In genomic region chr1:230730979-230731378, GRCh38 we compare ENCODE assay signal across 19 cellular contexts. TPM values are rescaled to one million over a fixed set of nuclear protein-coding genes. Genes with fewer than 3 reads are reported as not detected.
DNase-seq lines count a peak whose midpoint lies in the region; ATAC-seq and TF ChIP-seq lines count a peak whose summit lies in the region.
"Had no signal": no experiment of that assay in that cellular context is flagged by ENCODE, and none has a peak within 500 bp of the region (broad histone marks: within the 10 kb centered on the region; RNA-seq: fewer than 3 reads in every experiment).

No MANE protein-coding gene starts in this region.

- no peaks in the 10 kb centered on the region for H3K27me3 ChIP-seq in liver (ENCODE audit: control insufficient read depth in 4 of 4, insufficient read depth in 4 of 4, low read length in 3 of 4)
- H3K27me3 ChIP-seq: BLaER1 treated with 17β-estradiol and CSF1 and Interleukin-3, amounts not matched to agents 10 nM and 100 nM; upper lobe of right lung had no signal

- H3K27ac ChIP-seq in liver (ENCODE audit: low read depth in 1 of 2, low read length in 2 of 2): peak overlapping the region; percentile 46 to 50
- H3K27ac ChIP-seq: A549; BLaER1 treated with 17β-estradiol and CSF1 and Interleukin-3, amounts not matched to agents 10 nM and 100 nM; lower lobe of right lung; parathyroid adenoma; upper lobe of right lung had no signal

- H3K9ac ChIP-seq in liver (ENCODE audit: low read depth in 1 of 2, low read length in 2 of 2): peak overlapping the region in 1 of 2 donors; percentile 60
- H3K9ac ChIP-seq: BLaER1 treated with 17β-estradiol and CSF1 and Interleukin-3, amounts not matched to agents 10 nM and 100 nM; parathyroid adenoma had no signal

- H3K27ac Mint-ChIP-seq in brain (peak overlapping the region in 3 of 5 experiments; percentile 13 to 92 (median 53)), immature natural killer cell (no peak overlapping the region)
- no peak overlapping the region for H3K27ac Mint-ChIP-seq in effector memory CD8-positive, alpha-beta T cell

- 20% methylated on average over 5 of the region's 5 CpGs for WGBS in liver

- H3K4me1 ChIP-seq in liver (ENCODE audit: control insufficient read depth in 4 of 4, insufficient read depth in 4 of 4, low read length in 3 of 4): peaks cover 14 to 53% (median 47%) of the 10 kb centered on the region in 4 donors
- H3K4me1 ChIP-seq: A549; BLaER1 treated with 17β-estradiol and CSF1 and Interleukin-3, amounts not matched to agents 10 nM and 100 nM; lower lobe of right lung; upper lobe of right lung had no signal

- H3K36me3 Mint-ChIP-seq in brain (no peaks in the 10 kb centered on the region), immature natural killer cell (no peaks in the 10 kb centered on the region)
- no peaks in the 10 kb centered on the region for H3K36me3 Mint-ChIP-seq in effector memory CD8-positive, alpha-beta T cell (ENCODE audit: insufficient read depth)

- H3K9me3 Mint-ChIP-seq in brain: peaks cover 0 to 8% (median 0%) of the 10 kb centered on the region in 5 experiments
- no peaks in the 10 kb centered on the region for H3K9me3 Mint-ChIP-seq in effector memory CD8-positive, alpha-beta T cell
- H3K9me3 Mint-ChIP-seq in immature natural killer cell: no peaks in the 10 kb centered on the region
- H3K9me3 Mint-ChIP-seq: central memory CD8-positive, alpha-beta T cell had no signal

- no peak for ATAC-seq in effector memory CD8-positive, alpha-beta T cell (replicated peaks)
- ATAC-seq: A549, lower lobe of right lung, upper lobe of right lung had no signal

- no peak overlapping the region for H3K4me3 ChIP-seq in liver (ENCODE audit: low read depth in 1 of 3, low read length in 3 of 3)
- H3K4me3 ChIP-seq: A549; BLaER1 treated with 17β-estradiol and CSF1 and Interleukin-3, amounts not matched to agents 10 nM and 100 nM; lower lobe of right lung; upper lobe of right lung had no signal

- peaks cover 13% of the 10 kb centered on the region for H3K27me3 Mint-ChIP-seq in brain
- H3K27me3 Mint-ChIP-seq in effector memory CD8-positive, alpha-beta T cell: peaks cover 10 to 77% of the 10 kb centered on the region in 2 donors
- H3K27me3 Mint-ChIP-seq in immature natural killer cell (ENCODE audit: low read depth in 3 of 3): peaks cover 0 to 8% (median 7%) of the 10 kb centered on the region in 3 donors

- TF ChIP-seq RAD21 in liver (IDR thresholded peaks at IDR 0.05): peak; percentile 41 to 52

- DNase-seq in NCI-H510A treated with DMSO at 0.1 percent for 48 hours (lab: John Stamatoyannopoulos, UW) (peak; percentile 24), NCI-H510A (lab: John Stamatoyannopoulos, UW) (no peak), 8988T (no peak), immature natural killer cell (no peak)
- no peak for DNase-seq in effector memory CD8-positive, alpha-beta T cell
- no peak for DNase-seq in activated CD4-positive, alpha-beta T cell treated with anti-CD3 and anti-CD28 coated beads, Interleukin-2, amount 50 U/mL, for 1 hour
- DNase-seq: amniotic stem cell; lower lobe of right lung; NCI-H1694; stimulated activated CD4-positive, alpha-beta T cell treated with anti-CD3 and anti-CD28 coated beads, Interleukin-4, amount 100 ng/mL, for 24 hours; upper lobe of right lung had no signal

- no peaks in the 10 kb centered on the region for H3K9me3 ChIP-seq in liver (ENCODE audit: control insufficient read depth in 4 of 4, low read length in 3 of 4)
- H3K9me3 ChIP-seq: A549; BLaER1 treated with 17β-estradiol and CSF1 and Interleukin-3, amounts not matched to agents 10 nM and 100 nM; lower lobe of right lung; upper lobe of right lung had no signal

- H3K4me3 Mint-ChIP-seq in brain (no peak overlapping the region), immature natural killer cell (no peak overlapping the region)
- no peak overlapping the region for H3K4me3 Mint-ChIP-seq in effector memory CD8-positive, alpha-beta T cell
- H3K4me3 Mint-ChIP-seq: central memory CD8-positive, alpha-beta T cell had no signal

- H3K4me1 Mint-ChIP-seq in brain (peaks cover 31% of the 10 kb centered on the region), immature natural killer cell (no peaks in the 10 kb centered on the region)
- no peaks in the 10 kb centered on the region for H3K4me1 Mint-ChIP-seq in effector memory CD8-positive, alpha-beta T cell (ENCODE audit: low read depth in 2 of 2)
- H3K4me1 Mint-ChIP-seq: central memory CD8-positive, alpha-beta T cell had no signal

- TF ChIP-seq CTCF in brain (conservative IDR thresholded peaks at IDR 0.05) (no peak), liver (IDR thresholded peaks at IDR 0.05; ENCODE audit: low read depth, low read length, missing input control) (no peak)

- H3K36me3 ChIP-seq in liver (ENCODE audit: control insufficient read depth in 4 of 4, insufficient read depth in 3 of 4, low read depth in 1 of 4, low read length in 3 of 4): no peaks in the 10 kb centered on the region
- H3K36me3 ChIP-seq: BLaER1 treated with 17β-estradiol and CSF1 and Interleukin-3, amounts not matched to agents 10 nM and 100 nM; lower lobe of right lung; upper lobe of right lung had no signal

TF ChIP-seq in liver, 16 proteins besides CTCF, POLR2A, EP300 and RAD21:
- TF ChIP-seq MAX (IDR thresholded peaks at IDR 0.05) (peak; percentile 64), TAF1 (conservative IDR thresholded peaks at IDR 0.05) (no peak), HNF4A (conservative IDR thresholded peaks at IDR 0.05) (peak; percentile 83 to 86), JUND (IDR thresholded peaks at IDR 0.05) (peak; percentile 67 to 79), FOXA2 (IDR thresholded peaks at IDR 0.05) (peak; percentile 87), ZBTB33 (IDR thresholded peaks at IDR 0.05) (peak; percentile 66), RXRA (IDR thresholded peaks at IDR 0.05) (peak; percentile 91 to 94), SP1 (IDR thresholded peaks at IDR 0.05) (peak; percentile 90), HNF4G (IDR thresholded peaks at IDR 0.05) (peak; percentile 58), EGR1 (IDR thresholded peaks at IDR 0.05; ENCODE audit: low read depth in 2 of 2) (peak in 1 of 2 donors; percentile 5), YY1 (IDR thresholded peaks at IDR 0.05) (peak; percentile 73), REST (IDR thresholded peaks at IDR 0.05) (peak; percentile 62), GABPA (IDR thresholded peaks at IDR 0.05 in 1 of 2, conservative IDR thresholded peaks at IDR 0.05 in 1 of 2) (no peak), FOXA1 (IDR thresholded peaks at IDR 0.05) (peak; percentile 84), NR2F2 (IDR thresholded peaks at IDR 0.05) (peak; percentile 74)
- TF ChIP-seq, protein P1, sequence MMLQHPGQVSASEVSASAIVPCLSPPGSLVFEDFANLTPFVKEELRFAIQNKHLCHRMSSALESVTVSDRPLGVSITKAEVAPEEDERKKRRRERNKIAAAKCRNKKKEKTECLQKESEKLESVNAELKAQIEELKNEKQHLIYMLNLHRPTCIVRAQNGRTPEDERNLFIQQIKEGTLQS (IDR thresholded peaks at IDR 0.05): peak; percentile 37

RNA-seq across cellular contexts. Expression of gene CAPN9, which starts 16.2 kb away (rescaled TPM):
- polyA plus RNA-seq in brain (ENCODE audit: insufficient read depth, low read depth, low replicate concordance): 2.0 TPM
- total RNA-seq in liver: not detected
- not detected for polyA plus RNA-seq in liver
- not detected for polyA plus RNA-seq in immature natural killer cell
- total RNA-seq: M059J; T-helper 1 cell treated with Interleukin-12 subunit alpha and Interleukin-12 subunit beta and Interleukin-4 antibody, amounts not matched to agents 30 ng/mL and 1 ng/mL, for 36 hours had no signal
- polyA plus RNA-seq: A549 had no signal

RNA-seq across cellular contexts. Expression of gene AGT, which starts 17.1 kb away (rescaled TPM):
- polyA plus RNA-seq in brain (ENCODE audit: insufficient read depth, low read depth, low replicate concordance) (162 TPM), liver (1,000 to 10,000 TPM; 2,582 to 5,119 TPM), immature natural killer cell (not detected)
- 1,000 to 10,000 TPM; 1,430 to 1,596 TPM for total RNA-seq in liver
- total RNA-seq: M059J; T-helper 1 cell treated with Interleukin-12 subunit alpha and Interleukin-12 subunit beta and Interleukin-4 antibody, amounts not matched to agents 30 ng/mL and 1 ng/mL, for 36 hours had no signal

Comparison
In these comparisons a context has a peak if more than half of its experiments do, and no peak if none do; other contexts are left out.
1. H3K27ac Mint-ChIP-seq: peak in brain (3 of 5); none in effector memory CD8-positive, alpha-beta T cell (0 of 2) and immature natural killer cell (0 of 6).
2. RNA of gene AGT, which starts 17.1 kb away (polyA plus RNA-seq): 2,582 to 5,119 TPM in liver and 162 TPM in brain (single experiment); not detected in immature natural killer cell; every median in the first group is over 100 times any median in the second.